In the genomic region with DNA sequence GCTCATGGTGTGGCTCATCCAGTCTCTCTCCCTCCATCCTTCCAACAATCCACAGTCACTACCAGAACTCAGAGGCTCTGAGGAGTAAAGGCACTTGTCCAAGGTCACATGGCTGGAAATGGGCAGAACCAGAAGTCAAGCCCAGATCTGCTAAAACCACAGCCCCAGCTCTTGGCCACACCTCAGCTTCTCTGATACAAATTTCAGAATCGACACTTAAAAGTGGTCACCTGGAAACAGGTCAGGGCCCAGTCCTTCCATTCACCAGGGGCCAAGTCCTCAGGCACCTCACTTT, we compare ENCODE assay signal across 11 cellular contexts.
DNase-seq lines count a peak whose midpoint lies in the region; ATAC-seq and TF ChIP-seq lines count a peak whose summit lies in the region.
"Had no signal": no experiment of that assay in that cellular context is flagged by ENCODE, and none has a peak within 500 bp of the region (broad histone marks: within the 10 kb centered on the region; RNA-seq: fewer than 3 reads in every experiment).

No MANE protein-coding gene starts in this region.

- TF ChIP-seq CTCF in lower lobe of right lung (IDR thresholded peaks at IDR 0.05), result no peak
- no peak for TF ChIP-seq CTCF in testis (IDR thresholded peaks at IDR 0.05)

- H3K4me3 Mint-ChIP-seq in activated CD8-positive, alpha-beta memory T cell treated with anti-CD3 and anti-CD28 coated beads, Interleukin-2, amount 10 ng/mL, durations not matched to agents 7 days and 5 days, result peak overlapping the region; percentile 22
- H3K4me3 Mint-ChIP-seq in activated T-helper 17 cell treated with anti-CD3 and anti-CD28 coated beads, Interleukin-2, amount 50 U/mL, for 72 hours, result no peak overlapping the region

- WGBS in testis, 2 donors, result 44 to 60% methylated on average over 1 of the region's 1 CpG

- H3K36me3 Mint-ChIP-seq in activated CD8-positive, alpha-beta memory T cell treated with anti-CD3 and anti-CD28 coated beads, Interleukin-2, amount 10 ng/mL, durations not matched to agents 7 days and 5 days, result no peaks in the 10 kb centered on the region
- H3K36me3 Mint-ChIP-seq in activated T-helper 17 cell treated with anti-CD3 and anti-CD28 coated beads, Interleukin-2, amount 50 U/mL, for 72 hours (ENCODE audit: low read depth), result no peaks in the 10 kb centered on the region

- intact Hi-C loops in lower lobe of right lung (cut with DNase I), result no loop called here
- intact Hi-C loops in testis (cut with DNase I; ENCODE audit: low total_unique reads), result no loop called here

- H3K4me3 ChIP-seq in lower lobe of right lung, result no peak overlapping the region
- H3K4me3 ChIP-seq in testis, result no peak overlapping the region
- H3K4me3 ChIP-seq: left lung had no signal

- no peaks in the 10 kb centered on the region for H3K27me3 Mint-ChIP-seq in activated CD8-positive, alpha-beta memory T cell treated with anti-CD3 and anti-CD28 coated beads, Interleukin-2, amount 10 ng/mL, durations not matched to agents 7 days and 5 days
- H3K27me3 Mint-ChIP-seq in activated T-helper 17 cell treated with anti-CD3 and anti-CD28 coated beads, Interleukin-2, amount 50 U/mL, for 72 hours, result no peaks in the 10 kb centered on the region

- H3K4me1 ChIP-seq in lower lobe of right lung (peaks cover 44% of the 10 kb centered on the region), testis (peaks cover 72% of the 10 kb centered on the region)

- peaks cover 88% of the 10 kb centered on the region for H3K4me1 Mint-ChIP-seq in activated CD8-positive, alpha-beta memory T cell treated with anti-CD3 and anti-CD28 coated beads, Interleukin-2, amount 10 ng/mL, durations not matched to agents 7 days and 5 days
- H3K4me1 Mint-ChIP-seq in activated T-helper 17 cell treated with anti-CD3 and anti-CD28 coated beads, Interleukin-2, amount 50 U/mL, for 72 hours, result peaks cover 33% of the 10 kb centered on the region

- no peak for TF ChIP-seq POLR2A in testis (IDR thresholded peaks at IDR 0.05)
- no peak for TF ChIP-seq POLR2A in GM18505 (IDR thresholded peaks at IDR 0.05; ENCODE audit: borderline replicate concordance, extremely low read depth, insufficient read depth, insufficient read length)

- no peaks in the 10 kb centered on the region for H3K9me3 Mint-ChIP-seq in activated CD8-positive, alpha-beta memory T cell treated with anti-CD3 and anti-CD28 coated beads, Interleukin-2, amount 10 ng/mL, durations not matched to agents 7 days and 5 days (ENCODE audit: low read depth)
- H3K9me3 Mint-ChIP-seq in activated T-helper 17 cell treated with anti-CD3 and anti-CD28 coated beads, Interleukin-2, amount 50 U/mL, for 72 hours, result no peaks in the 10 kb centered on the region

- H3K27ac ChIP-seq in lower lobe of right lung (peak overlapping the region; percentile 36), testis (peak overlapping the region; percentile 15 to 56)
- H3K27ac ChIP-seq: left lung had no signal

- H3K27me3 ChIP-seq in lower lobe of right lung (ENCODE audit: low read depth), result no peaks in the 10 kb centered on the region
- no peaks in the 10 kb centered on the region for H3K27me3 ChIP-seq in testis
- H3K27me3 ChIP-seq: left lung had no signal

- H3K9me3 ChIP-seq in lower lobe of right lung (no peaks in the 10 kb centered on the region), testis (no peaks in the 10 kb centered on the region)
- H3K9me3 ChIP-seq: left lung had no signal

- DNase-seq in activated CD8-positive, alpha-beta memory T cell treated with anti-CD3 and anti-CD28 coated beads, Interleukin-2, amount 10 ng/mL, durations not matched to agents 7 days and 5 days, result peak; percentile 50
- DNase-seq in activated CD8-positive, alpha-beta memory T cell treated with anti-CD3 and anti-CD28 coated beads for 24 hours, result no peak
- DNase-seq in lower lobe of right lung (no peak), testis (no peak), islet precursor cell (no peak)
- DNase-seq: Karpas-422, left lung, OCI-M1 had no signal

- H3K27ac Mint-ChIP-seq in activated CD8-positive, alpha-beta memory T cell treated with anti-CD3 and anti-CD28 coated beads, Interleukin-2, amount 10 ng/mL, durations not matched to agents 7 days and 5 days, result peak overlapping the region; percentile 85
- peak overlapping the region; percentile 71 for H3K27ac Mint-ChIP-seq in activated T-helper 17 cell treated with anti-CD3 and anti-CD28 coated beads, Interleukin-2, amount 50 U/mL, for 72 hours

- ATAC-seq in activated CD8-positive, alpha-beta memory T cell treated with anti-CD3 and anti-CD28 coated beads, Interleukin-2, amount 10 ng/mL, durations not matched to agents 7 days and 5 days, result no peak
- ATAC-seq in activated T-helper 17 cell treated with anti-CD3 and anti-CD28 coated beads, Interleukin-2, amount 50 U/mL, for 72 hours (replicated peaks), result no peak
- no peak for ATAC-seq in lower lobe of right lung
- no peak for ATAC-seq in HG02852 (IDR thresholded peaks at IDR 0.05; ENCODE audit: unreplicated experiment)
- ATAC-seq in GM18505 (IDR thresholded peaks at IDR 0.05; ENCODE audit: unreplicated experiment), result no peak

- no peaks in the 10 kb centered on the region for H3K36me3 ChIP-seq in lower lobe of right lung
- no peaks in the 10 kb centered on the region for H3K36me3 ChIP-seq in testis (ENCODE audit: low read depth, missing control alignments)
- H3K36me3 ChIP-seq: left lung had no signal

- CTCF ChIA-PET in activated CD8-positive, alpha-beta memory T cell treated with anti-CD3 and anti-CD28 coated beads, Interleukin-2, amount 10 ng/mL, durations not matched to agents 7 days and 5 days (lab: Charles Lee), result interaction anchor here (0.7 kb wide), 1 partner anchor 199 kb away, joined by 4 read pairs; no protein-coding TSS in a partner anchor
